ENCODE assay signal across 12 cellular contexts in the genomic region with DNA sequence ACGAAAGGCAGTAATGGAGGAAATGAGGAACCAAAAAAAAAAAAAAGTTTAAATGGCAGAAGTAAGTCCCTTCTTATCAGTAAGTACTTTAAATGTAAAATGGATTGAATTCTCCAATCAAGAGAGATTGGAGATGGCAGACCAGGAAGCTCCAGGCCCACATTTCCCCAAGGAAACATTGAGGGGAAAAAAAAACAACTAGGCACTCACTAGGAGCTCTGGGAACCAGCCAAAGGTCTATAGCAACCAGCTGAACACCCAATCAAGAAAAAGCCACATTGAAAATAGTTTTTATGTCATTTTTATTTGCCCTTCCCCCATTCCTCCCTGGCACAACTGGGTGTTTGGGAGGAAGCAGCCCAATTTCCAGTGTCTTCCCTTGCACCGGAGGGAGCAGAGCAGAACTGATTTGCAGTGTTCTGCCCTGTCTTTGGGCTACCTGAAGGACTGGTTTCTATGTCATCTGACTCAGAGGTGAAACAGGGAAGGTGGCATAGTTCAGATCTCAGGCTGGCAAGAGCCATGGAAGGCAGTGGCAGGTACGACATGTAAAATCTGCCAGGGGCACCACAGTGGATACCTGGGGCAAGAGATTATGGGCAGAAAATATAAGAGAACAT.
A peak's percentile ranks its signal among the peaks of the same experiment; 100 is the strongest.
DNase-seq lines count a peak whose midpoint lies in the region; FAIRE-seq and TF ChIP-seq lines count a peak whose summit lies in the region.
"Had no signal": no experiment of that assay in that cellular context is flagged by ENCODE, and none has a peak within 500 bp of the region (broad histone marks: within the 10 kb centered on the region; RNA-seq: fewer than 3 reads in every experiment).

No MANE protein-coding gene starts in this region.

- H3K4me3 ChIP-seq in H1 (ENCODE audit: extremely low read depth in 1 of 4, insufficient read depth in 2 of 4, low read depth in 3 of 4, low read length in 4 of 4) = no peak overlapping the region

- H2AK5ac ChIP-seq in H1 (ENCODE audit: low read depth, low read length) = no peak overlapping the region

- H2BK120ac ChIP-seq in H1 (replicated peaks; ENCODE audit: low read depth, low read length) = no peak overlapping the region

- no peak for TF ChIP-seq POLR2A in H1 (IDR thresholded peaks at IDR 0.05; ENCODE audit: control extremely low read depth in 1 of 2, low read depth in 2 of 2, low read length in 2 of 2)

- H2BK20ac ChIP-seq in H1 (ENCODE audit: low read length) = no peak overlapping the region

- H4K20me1 ChIP-seq in H1 (replicated peaks in 1 of 2; ENCODE audit: control insufficient read depth in 1 of 2, insufficient read depth in 2 of 2, low read length in 2 of 2) = peaks cover 0 to 2% of the 10 kb centered on the region in 2 experiments

- no peaks in the 10 kb centered on the region for H3K4me1 ChIP-seq in H1 (replicated peaks in 1 of 4; ENCODE audit: control insufficient read depth in 3 of 4, insufficient read depth in 4 of 4, low read length in 3 of 4)

- peak; percentile 12 for DNase-seq in CD1c-positive myeloid dendritic cell (ENCODE audit: extremely low spot score)
- DNase-seq in MV-4-11 (lab: John Stamatoyannopoulos, UW) = peak; percentile 20
- DNase-seq in H1 (ENCODE audit: low read depth in 1 of 2, low spot score in 2 of 2) = no peak
- no peak for DNase-seq in osteocyte (ENCODE audit: extremely low spot score, unreplicated experiment)
- DNase-seq in NCI-H146 (lab: John Stamatoyannopoulos, UW) = no peak
- DNase-seq in GM03348 (ENCODE audit: low spot score) = no peak
- DNase-seq in hepatic stellate cell (ENCODE audit: low spot score) = no peak
- no peak for DNase-seq in NCI-H1105 (lab: John Stamatoyannopoulos, UW)
- DNase-seq: COR-L47, mesendoderm, NCI-H1048, NCI-H510A treated with DMSO at 0.1 percent for 48 hours had no signal

- H3K27ac ChIP-seq in H1 (ENCODE audit: low read depth, low read length) = no peak overlapping the region

- no peak for TF ChIP-seq CTCF in H1 (IDR thresholded peaks at IDR 0.05; ENCODE audit: control extremely low read depth in 1 of 3, insufficient read depth in 1 of 3, low read depth in 1 of 3, low read length in 3 of 3)
- TF ChIP-seq CTCF in osteocyte (IDR thresholded peaks at IDR 0.05) = no peak

- H3K9ac ChIP-seq in H1 (replicated peaks in 1 of 4; ENCODE audit: extremely low read depth in 1 of 4, low read depth in 3 of 4, low read length in 3 of 4) = no peak overlapping the region

- H3K23ac ChIP-seq in H1 (ENCODE audit: insufficient read length) = no peak overlapping the region

- peaks cover 0 to 5% of the 10 kb centered on the region in 2 experiments; a peak in 1 of 4 replicates for H3K79me2 ChIP-seq in H1 (ENCODE audit: control insufficient read depth in 1 of 2, insufficient read depth in 2 of 2, low read length in 2 of 2)

- H3K36me3 ChIP-seq in H1 (ENCODE audit: control insufficient read depth in 2 of 4, insufficient read depth in 4 of 4, low read length in 3 of 4) = peaks cover 0 to 4% (median 1%) of the 10 kb centered on the region in 4 experiments; a peak in 3 of 8 replicates

- TF ChIP-seq RAD21 in H1 (IDR thresholded peaks at IDR 0.05 in 1 of 2, conservative IDR thresholded peaks at IDR 0.05 in 1 of 2; ENCODE audit: low read depth in 2 of 2, low read length in 2 of 2) = no peak

- no peaks in the 10 kb centered on the region; the same call in 1 of the 2 replicates for H3K79me1 ChIP-seq in H1 (ENCODE audit: low read depth, low read length)

- no peak overlapping the region for H4K91ac ChIP-seq in H1 (replicated peaks; ENCODE audit: insufficient read length, low read length)

- H3K4ac ChIP-seq in H1 (replicated peaks; ENCODE audit: insufficient read length, low read depth, low read length) = no peak overlapping the region

- no peak overlapping the region for H4K8ac ChIP-seq in H1 (ENCODE audit: extremely low read depth, insufficient read depth, low read length)

- H3K4me1 Mint-ChIP-seq in osteocyte (ENCODE audit: unreplicated experiment) = peaks cover 51% of the 10 kb centered on the region

- H2BK12ac ChIP-seq in H1 (ENCODE audit: low read depth, low read length) = 0 out of 2 replicates have a peak overlapping the region, but pooled peaks have one; percentile 50

- POLR2A ChIA-PET in H1 (lab: Charles Lee; ENCODE audit: partially characterized antibody) = no interaction called here

- CTCF ChIA-PET in H1 (lab: Charles Lee; ENCODE audit: partially characterized antibody) = interaction anchor here (0.6 to 2.8 kb wide), 2 partner anchors 15 to 145 kb away, joined by 4 to 9 read pairs; no protein-coding TSS in a partner anchor

- no peak overlapping the region for H2BK5ac ChIP-seq in H1 (ENCODE audit: low read depth, low read length)

- no peaks in the 10 kb centered on the region for H3K23me2 ChIP-seq in H1 (ENCODE audit: low read depth, low read length)

- H3K56ac ChIP-seq in H1 (replicated peaks; ENCODE audit: insufficient read length, low read depth, low read length) = no peak overlapping the region

- H3K4me2 ChIP-seq in H1 (ENCODE audit: insufficient read depth in 1 of 2, low read depth in 2 of 2, low read length in 2 of 2) = no peak overlapping the region

- peak overlapping the region; percentile 83 for H3K27ac Mint-ChIP-seq in osteocyte (ENCODE audit: unreplicated experiment)

- H3K18ac ChIP-seq in H1 (ENCODE audit: extremely low read depth, low read length) = no peak overlapping the region

- H2BK15ac ChIP-seq in H1 (ENCODE audit: low read length) = no peak overlapping the region

- no peaks in the 10 kb centered on the region for H3K27me3 Mint-ChIP-seq in osteocyte (ENCODE audit: unreplicated experiment)

- H4K5ac ChIP-seq in H1 (ENCODE audit: insufficient read length, low read depth, low read length) = no peak overlapping the region

- no peak for TF ChIP-seq EP300 in H1 (IDR thresholded peaks at IDR 0.05; ENCODE audit: borderline replicate concordance in 1 of 2, low read depth in 2 of 2, low read length in 2 of 2)

- no peak overlapping the region for H2AFZ ChIP-seq in H1 (ENCODE audit: low read length)

- no peaks in the 10 kb centered on the region for H3K9me3 ChIP-seq in H1 (ENCODE audit: insufficient read depth in 2 of 2, low read depth in 1 of 2, low read length in 1 of 2)

- WGBS in H1 (ENCODE audit: extremely low coverage in 1 of 2, insufficient coverage in 1 of 2, insufficient read length in 1 of 2, insufficient replicate concordance in 2 of 2, low coverage in 1 of 2, low lambda C conversion rate in 2 of 2, missing lambda C conversion rate in 1 of 2), 2 experiments = 92% methylated on average over 3 of the region's 3 CpGs; no CpG with 5 or more reads in 1 of the 2 experiments

- no peak overlapping the region for H3K14ac ChIP-seq in H1 (ENCODE audit: insufficient read length)

- H3K4me3 Mint-ChIP-seq in osteocyte (ENCODE audit: unreplicated experiment) = no peak overlapping the region

- FAIRE-seq in H1 (lab: Jason Lieb, UNC) = no peak

- peaks cover 26% of the 10 kb centered on the region for H3K36me3 Mint-ChIP-seq in osteocyte (ENCODE audit: unreplicated experiment)

- H3K27me3 ChIP-seq in H1 (replicated peaks in 1 of 4; ENCODE audit: control insufficient read depth in 3 of 4, extremely low read depth in 1 of 4, insufficient read depth in 3 of 4, low read length in 3 of 4) = no peaks in the 10 kb centered on the region

- H3K9me3 Mint-ChIP-seq in osteocyte (ENCODE audit: unreplicated experiment) = no peaks in the 10 kb centered on the region

TF ChIP-seq in H1, 55 proteins besides CTCF, POLR2A, EP300 and RAD21:
- TF ChIP-seq HDAC6 (IDR thresholded peaks at IDR 0.05; ENCODE audit: low read depth, low read length) (no peak), CTBP2 (IDR thresholded peaks at IDR 0.05; ENCODE audit: borderline replicate concordance, insufficient read depth, insufficient read length, low read length) (no peak)

Comparison
In these comparisons a context has a peak if more than half of its experiments do, and no peak if none do; other contexts are left out.
1. DNase-seq: peak in CD1c-positive myeloid dendritic cell (single experiment) and MV-4-11 (single experiment); none in H1 (0 of 2), osteocyte (single experiment), NCI-H146 (single experiment), GM03348 (single experiment), hepatic stellate cell (single experiment) and NCI-H1105 (single experiment).